16 cellular contexts compared by ENCODE assay signal in genomic region chr6:169800116-169800667, GRCh38. TPM values are rescaled to one million over a fixed set of nuclear protein-coding genes. Genes with fewer than 3 reads are reported as not detected.
DNase-seq lines count a peak whose midpoint lies in the region; TF ChIP-seq lines count a peak whose summit lies in the region.
"Had no signal": no experiment of that assay in that cellular context is flagged by ENCODE, and none has a peak within 500 bp of the region (broad histone marks: within the 10 kb centered on the region; RNA-seq: fewer than 3 reads in every experiment).

No MANE protein-coding gene starts in this region.

- H3K4me1 ChIP-seq in adipocyte (ENCODE audit: control insufficient read depth, insufficient read depth, low read length): peaks cover 18% of the 10 kb centered on the region
- peaks cover 27% of the 10 kb centered on the region for H3K4me1 ChIP-seq in hepatocyte (ENCODE audit: insufficient read depth)
- peaks cover 10% of the 10 kb centered on the region for H3K4me1 ChIP-seq in skeletal muscle satellite cell (ENCODE audit: control insufficient read depth, insufficient read depth, low read length)
- H3K4me1 ChIP-seq: left ventricle myocardium inferior had no signal

- no peak for TF ChIP-seq CTCF in hepatocyte (IDR thresholded peaks at IDR 0.05; ENCODE audit: poor library complexity)

- H3K27ac Mint-ChIP-seq in activated CD4-positive, alpha-beta T cell treated with anti-CD3 and anti-CD28 coated beads, Interleukin-2, amount 10 ng/mL, durations not matched to agents 24 days and 14 days: no peak overlapping the region
- H3K27ac Mint-ChIP-seq: activated naive CD8-positive, alpha-beta T cell treated with anti-CD3 and anti-CD28 coated beads for 36 hours; CD4-positive, alpha-beta memory T cell; natural killer cell treated with Interleukin-12 subunit alpha and Interleukin-12 subunit beta and Interleukin-15 and Interleukin-18, amount 100 ng/mL, for 72 hours; stimulated activated effector memory CD8-positive, alpha-beta T cell treated with anti-CD3 and anti-CD28 coated beads, Interleukin-12 subunit alpha, Interleukin-12 subunit beta, amount 100 ng/mL, for 72 hours had no signal

- H3K79me2 ChIP-seq in hepatocyte: peaks cover 8% of the 10 kb centered on the region

- H3K36me3 ChIP-seq in adipocyte (ENCODE audit: control insufficient read depth, insufficient read depth, low read length, severe bottlenecking): no peaks in the 10 kb centered on the region
- no peaks in the 10 kb centered on the region for H3K36me3 ChIP-seq in hepatocyte (replicated peaks; ENCODE audit: insufficient read depth, low read depth)
- H3K36me3 ChIP-seq in skeletal muscle satellite cell (ENCODE audit: insufficient read depth, low read length): no peaks in the 10 kb centered on the region
- H3K36me3 ChIP-seq: left ventricle myocardium inferior, sigmoid colon had no signal

- DNase-seq in NCI-H146 (lab: John Stamatoyannopoulos, UW): peak; percentile 23
- no peak for DNase-seq in NCI-H146 treated with DMSO at 0.1 percent for 48 hours (lab: John Stamatoyannopoulos, UW; ENCODE audit: unreplicated experiment)
- peak; percentile 15 for DNase-seq in adipocyte (ENCODE audit: low read depth)
- DNase-seq in hepatocyte (ENCODE audit: low spot score): no peak
- no peak for DNase-seq in mesenteric fat pad (ENCODE audit: low spot score)
- no peak for DNase-seq in activated CD4-positive, alpha-beta T cell treated with anti-CD3 and anti-CD28 coated beads, Interleukin-2, amount 10 ng/mL, durations not matched to agents 24 days and 14 days
- DNase-seq in DMS153 treated with DMSO at 0.1 percent for 48 hours (lab: John Stamatoyannopoulos, UW; ENCODE audit: unreplicated experiment): no peak
- DNase-seq: activated naive CD8-positive, alpha-beta T cell treated with anti-CD3 and anti-CD28 coated beads for 36 hours; CD4-positive, alpha-beta memory T cell; cerebellar nuclear complex; left ventricle myocardium inferior; NCI-H1105; sigmoid colon had no signal

- H3K9me3 ChIP-seq in adipocyte (ENCODE audit: control insufficient read depth, low read length) (no peaks in the 10 kb centered on the region), hepatocyte (ENCODE audit: low read depth) (no peaks in the 10 kb centered on the region), skeletal muscle satellite cell (replicated peaks; ENCODE audit: low read length) (no peaks in the 10 kb centered on the region)
- H3K9me3 ChIP-seq: left ventricle myocardium inferior, sigmoid colon had no signal

- peak overlapping the region; percentile 44 for H3K4me2 ChIP-seq in hepatocyte
- H3K4me2 ChIP-seq in skeletal muscle satellite cell (ENCODE audit: low read length): peak overlapping the region; percentile 44

- H3K36me3 Mint-ChIP-seq in activated CD4-positive, alpha-beta T cell treated with anti-CD3 and anti-CD28 coated beads, Interleukin-2, amount 10 ng/mL, durations not matched to agents 24 days and 14 days (ENCODE audit: low read depth): no peaks in the 10 kb centered on the region
- H3K36me3 Mint-ChIP-seq: activated naive CD8-positive, alpha-beta T cell treated with anti-CD3 and anti-CD28 coated beads for 36 hours; CD4-positive, alpha-beta memory T cell; natural killer cell treated with Interleukin-12 subunit alpha and Interleukin-12 subunit beta and Interleukin-15 and Interleukin-18, amount 100 ng/mL, for 72 hours; stimulated activated effector memory CD8-positive, alpha-beta T cell treated with anti-CD3 and anti-CD28 coated beads, Interleukin-12 subunit alpha, Interleukin-12 subunit beta, amount 100 ng/mL, for 72 hours had no signal

- 60% methylated on average over 9 of the region's 9 CpGs for WGBS in hepatocyte (ENCODE audit: low lambda C conversion rate, missing lambda C conversion rate)

- no peak overlapping the region for H3K4me3 Mint-ChIP-seq in activated CD4-positive, alpha-beta T cell treated with anti-CD3 and anti-CD28 coated beads, Interleukin-2, amount 10 ng/mL, durations not matched to agents 24 days and 14 days
- H3K4me3 Mint-ChIP-seq: activated naive CD8-positive, alpha-beta T cell treated with anti-CD3 and anti-CD28 coated beads for 36 hours; CD4-positive, alpha-beta memory T cell; natural killer cell treated with Interleukin-12 subunit alpha and Interleukin-12 subunit beta and Interleukin-15 and Interleukin-18, amount 100 ng/mL, for 72 hours; stimulated activated effector memory CD8-positive, alpha-beta T cell treated with anti-CD3 and anti-CD28 coated beads, Interleukin-12 subunit alpha, Interleukin-12 subunit beta, amount 100 ng/mL, for 72 hours had no signal

- H3K27me3 Mint-ChIP-seq in activated CD4-positive, alpha-beta T cell treated with anti-CD3 and anti-CD28 coated beads, Interleukin-2, amount 10 ng/mL, durations not matched to agents 24 days and 14 days: peaks cover 54% of the 10 kb centered on the region

- H3K9me2 ChIP-seq in hepatocyte (replicated peaks; ENCODE audit: insufficient read depth): no peaks in the 10 kb centered on the region

- H4K20me1 ChIP-seq in hepatocyte (ENCODE audit: insufficient read depth, poor library complexity, severe bottlenecking): no peaks in the 10 kb centered on the region

- H3K4me1 Mint-ChIP-seq in activated CD4-positive, alpha-beta T cell treated with anti-CD3 and anti-CD28 coated beads, Interleukin-2, amount 10 ng/mL, durations not matched to agents 24 days and 14 days: peaks cover 27% of the 10 kb centered on the region

- H3K9me3 Mint-ChIP-seq in activated CD4-positive, alpha-beta T cell treated with anti-CD3 and anti-CD28 coated beads, Interleukin-2, amount 10 ng/mL, durations not matched to agents 24 days and 14 days: no peaks in the 10 kb centered on the region
- H3K9me3 Mint-ChIP-seq: activated naive CD8-positive, alpha-beta T cell treated with anti-CD3 and anti-CD28 coated beads for 36 hours; stimulated activated effector memory CD8-positive, alpha-beta T cell treated with anti-CD3 and anti-CD28 coated beads, Interleukin-12 subunit alpha, Interleukin-12 subunit beta, amount 100 ng/mL, for 72 hours had no signal

- no peak overlapping the region for H3K4me3 ChIP-seq in adipocyte (ENCODE audit: low read length)
- no peak overlapping the region for H3K4me3 ChIP-seq in hepatocyte
- H3K4me3 ChIP-seq in skeletal muscle satellite cell (ENCODE audit: low read length): no peak overlapping the region
- H3K4me3 ChIP-seq: left ventricle myocardium inferior, sigmoid colon had no signal

- H3K9ac ChIP-seq in adipocyte (ENCODE audit: low read length) (peak overlapping the region; percentile 32), skeletal muscle satellite cell (ENCODE audit: low read depth, low read length) (no peak overlapping the region)

- H3K27me3 ChIP-seq in adipocyte (replicated peaks; ENCODE audit: control insufficient read depth, insufficient read depth, low read length) (peaks cover 26% of the 10 kb centered on the region), hepatocyte (no peaks in the 10 kb centered on the region), skeletal muscle satellite cell (ENCODE audit: control insufficient read depth, insufficient read depth, low read length) (peaks cover 27% of the 10 kb centered on the region)

- no peak overlapping the region for H2AFZ ChIP-seq in hepatocyte

- intact Hi-C loops in activated CD4-positive, alpha-beta T cell treated with anti-CD3 and anti-CD28 coated beads, Interleukin-2, amount 10 ng/mL, durations not matched to agents 24 days and 14 days (cut with micrococcal nuclease): no loop called here

- H3K27ac ChIP-seq in hepatocyte: peak overlapping the region; percentile 93
- H3K27ac ChIP-seq: left ventricle myocardium inferior had no signal

RNA-seq across cellular contexts. Expression of gene ERMARD, which starts 48.8 kb away (rescaled TPM):
- total RNA-seq in hepatocyte: 16.9 and 27.4 TPM in 2 replicates
- 22.7 and 25.5 TPM in 2 replicates for polyA plus RNA-seq in hepatocyte
- total RNA-seq in skeletal muscle satellite cell (2012; rRNA removed): 12.2 and 19.0 TPM in 2 replicates
- 19.8 TPM for total RNA-seq in mesenteric fat pad
- total RNA-seq in activated CD4-positive, alpha-beta T cell treated with anti-CD3 and anti-CD28 coated beads, Interleukin-2, amount 10 ng/mL, durations not matched to agents 24 days and 14 days: 26.2 and 27.9 TPM in 2 replicates

RNA-seq across cellular contexts. Expression of gene DYNLT2, which starts 48.8 kb away (rescaled TPM):
- total RNA-seq in hepatocyte (2.9 and 4.0 TPM in 2 replicates), mesenteric fat pad (0.71 TPM)
- 3.1 and 4.2 TPM in 2 replicates for polyA plus RNA-seq in hepatocyte
- 0.44 and 1.3 TPM in 2 replicates for total RNA-seq in skeletal muscle satellite cell (2012; rRNA removed)
- 2.1 TPM in 2 replicates for total RNA-seq in activated CD4-positive, alpha-beta T cell treated with anti-CD3 and anti-CD28 coated beads, Interleukin-2, amount 10 ng/mL, durations not matched to agents 24 days and 14 days

Comparison
In these comparisons a context has a peak if more than half of its experiments do, and no peak if none do; other contexts are left out.
1. DNase-seq: peak in NCI-H146 (single experiment) and adipocyte (single experiment); none in NCI-H146 treated with DMSO at 0.1 percent for 48 hours (single experiment), hepatocyte (single experiment), mesenteric fat pad (single experiment), activated CD4-positive, alpha-beta T cell treated with anti-CD3 and anti-CD28 coated beads, Interleukin-2, amount 10 ng/mL, durations not matched to agents 24 days and 14 days (single experiment) and DMS153 treated with DMSO at 0.1 percent for 48 hours (single experiment).